In genomic region chr4:119041951-119042560, GRCh38 we compare ENCODE assay signal across 8 cellular contexts.
A peak's percentile ranks its signal among the peaks of the same experiment; 100 is the strongest.
DNase-seq lines count a peak whose midpoint lies in the region; ATAC-seq, FAIRE-seq and TF ChIP-seq lines count a peak whose summit lies in the region.

No MANE protein-coding gene starts in this region.

- peak; percentile 88 for FAIRE-seq in GM18507 (lab: Jason Lieb, UNC)

- peak; percentile 51 to 71 (median 68) for TF ChIP-seq CTCF in breast epithelium (IDR thresholded peaks at IDR 0.05)

- no peaks in the 10 kb centered on the region for H3K36me3 ChIP-seq in breast epithelium

- no peak for TF ChIP-seq POLR2A in breast epithelium (IDR thresholded peaks at IDR 0.05)

- DNase-seq in AG08395 (ENCODE audit: low spot score) (peak; percentile 73), GM18507 (ENCODE audit: extremely low spot score, insufficient read length, low read depth) (peak; percentile 38), NCI-H1436 treated with DMSO at 0.1 percent for 48 hours (lab: John Stamatoyannopoulos, UW) (peak; percentile 18), T-helper 2 cell (peak in 4 of 5 experiments; percentile 7 to 76 (median 18)), breast epithelium (ENCODE audit: low spot score in 2 of 2) (no peak), kidney tubule cell (ENCODE audit: low spot score) (peak; percentile 78)
- peak; percentile 26 to 42 for DNase-seq in stimulated activated CD4-positive, alpha-beta T cell treated with anti-CD3 and anti-CD28 coated beads, Interleukin-4, amount 100 ng/mL, for 4 hours

- no peak overlapping the region for H3K4me3 ChIP-seq in breast epithelium

- H3K27me3 ChIP-seq in breast epithelium, result no peaks in the 10 kb centered on the region

- H3K4me1 ChIP-seq in breast epithelium, result peaks cover 7 to 12% of the 10 kb centered on the region in 2 donors

- H3K9me3 ChIP-seq in breast epithelium, result no peaks in the 10 kb centered on the region

- ATAC-seq in HG02885 (IDR thresholded peaks at IDR 0.05; ENCODE audit: poor library complexity, unreplicated experiment), result peak; percentile 89

- intact Hi-C loops in breast epithelium (cut with DNase I; ENCODE audit: low total_unique reads), result no loop called here

- H3K27ac ChIP-seq in breast epithelium, result peak overlapping the region; percentile 45 to 85

Comparison
In these comparisons a context has a peak if more than half of its experiments do, and no peak if none do; other contexts are left out.
1. DNase-seq: peak in AG08395 (single experiment), GM18507 (single experiment), NCI-H1436 treated with DMSO at 0.1 percent for 48 hours (single experiment), T-helper 2 cell (4 of 5), kidney tubule cell (single experiment) and stimulated activated CD4-positive, alpha-beta T cell treated with anti-CD3 and anti-CD28 coated beads, Interleukin-4, amount 100 ng/mL, for 4 hours (2 of 2); none in breast epithelium (0 of 2).